1 cellular context compared by ENCODE assay signal in the genomic region with DNA sequence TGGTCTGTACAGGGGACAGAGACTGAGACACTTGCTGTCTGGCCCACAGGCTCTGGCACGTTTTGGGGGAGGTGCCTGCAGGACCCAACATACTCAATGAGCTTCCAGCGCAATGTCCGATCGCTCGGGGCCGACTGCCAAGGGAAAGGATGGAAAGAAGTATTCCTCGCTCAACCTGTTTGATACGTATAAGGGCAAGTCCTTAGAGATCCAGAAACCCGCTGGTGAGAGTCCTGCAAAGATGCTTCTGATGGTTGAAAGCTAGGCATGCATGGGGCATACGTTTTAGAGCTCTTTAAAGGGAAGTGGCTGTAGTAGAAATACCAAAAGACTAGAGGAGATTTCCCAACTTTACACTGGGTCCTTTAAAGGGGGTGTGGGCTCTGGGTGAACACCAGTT.
TF ChIP-seq lines count a peak whose summit lies in the region.

No MANE protein-coding gene starts in this region.

TF ChIP-seq in A549, 52 proteins besides CTCF, POLR2A, EP300 and RAD21 (continued from another document):
- TF ChIP-seq, protein P1, sequence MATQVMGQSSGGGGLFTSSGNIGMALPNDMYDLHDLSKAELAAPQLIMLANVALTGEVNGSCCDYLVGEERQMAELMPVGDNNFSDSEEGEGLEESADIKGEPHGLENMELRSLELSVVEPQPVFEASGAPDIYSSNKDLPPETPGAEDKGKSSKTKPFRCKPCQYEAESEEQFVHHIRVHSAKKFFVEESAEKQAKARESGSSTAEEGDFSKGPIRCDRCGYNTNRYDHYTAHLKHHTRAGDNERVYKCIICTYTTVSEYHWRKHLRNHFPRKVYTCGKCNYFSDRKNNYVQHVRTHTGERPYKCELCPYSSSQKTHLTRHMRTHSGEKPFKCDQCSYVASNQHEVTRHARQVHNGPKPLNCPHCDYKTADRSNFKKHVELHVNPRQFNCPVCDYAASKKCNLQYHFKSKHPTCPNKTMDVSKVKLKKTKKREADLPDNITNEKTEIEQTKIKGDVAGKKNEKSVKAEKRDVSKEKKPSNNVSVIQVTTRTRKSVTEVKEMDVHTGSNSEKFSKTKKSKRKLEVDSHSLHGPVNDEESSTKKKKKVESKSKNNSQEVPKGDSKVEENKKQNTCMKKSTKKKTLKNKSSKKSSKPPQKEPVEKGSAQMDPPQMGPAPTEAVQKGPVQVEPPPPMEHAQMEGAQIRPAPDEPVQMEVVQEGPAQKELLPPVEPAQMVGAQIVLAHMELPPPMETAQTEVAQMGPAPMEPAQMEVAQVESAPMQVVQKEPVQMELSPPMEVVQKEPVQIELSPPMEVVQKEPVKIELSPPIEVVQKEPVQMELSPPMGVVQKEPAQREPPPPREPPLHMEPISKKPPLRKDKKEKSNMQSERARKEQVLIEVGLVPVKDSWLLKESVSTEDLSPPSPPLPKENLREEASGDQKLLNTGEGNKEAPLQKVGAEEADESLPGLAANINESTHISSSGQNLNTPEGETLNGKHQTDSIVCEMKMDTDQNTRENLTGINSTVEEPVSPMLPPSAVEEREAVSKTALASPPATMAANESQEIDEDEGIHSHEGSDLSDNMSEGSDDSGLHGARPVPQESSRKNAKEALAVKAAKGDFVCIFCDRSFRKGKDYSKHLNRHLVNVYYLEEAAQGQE (IDR thresholded peaks at IDR 0.05): no peak
- TF ChIP-seq, protein P2, sequence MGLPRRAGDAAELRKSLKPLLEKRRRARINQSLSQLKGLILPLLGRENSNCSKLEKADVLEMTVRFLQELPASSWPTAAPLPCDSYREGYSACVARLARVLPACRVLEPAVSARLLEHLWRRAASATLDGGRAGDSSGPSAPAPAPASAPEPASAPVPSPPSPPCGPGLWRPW (IDR thresholded peaks at IDR 0.05): no peak
- TF ChIP-seq KDM1A (IDR thresholded peaks at IDR 0.05; ENCODE audit: low read depth) (no peak), SREBF2 (IDR thresholded peaks at IDR 0.05) (no peak), JUNB (IDR thresholded peaks at IDR 0.05) (no peak), CHD4 (IDR thresholded peaks at IDR 0.05; ENCODE audit: borderline replicate concordance) (no peak), HDAC2 (IDR thresholded peaks at IDR 0.05) (no peak)
- TF ChIP-seq, protein P3, sequence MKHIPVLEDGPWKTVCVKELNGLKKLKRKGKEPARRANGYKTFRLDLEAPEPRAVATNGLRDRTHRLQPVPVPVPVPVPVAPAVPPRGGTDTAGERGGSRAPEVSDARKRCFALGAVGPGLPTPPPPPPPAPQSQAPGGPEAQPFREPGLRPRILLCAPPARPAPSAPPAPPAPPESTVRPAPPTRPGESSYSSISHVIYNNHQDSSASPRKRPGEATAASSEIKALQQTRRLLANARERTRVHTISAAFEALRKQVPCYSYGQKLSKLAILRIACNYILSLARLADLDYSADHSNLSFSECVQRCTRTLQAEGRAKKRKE (CRISPR knock-in tag; IDR thresholded peaks at IDR 0.05; ENCODE audit: low read depth): no peak
